37 cellular contexts compared by ENCODE assay signal in genomic region chr9:118283488-118283887, GRCh38.
"Had no signal": no experiment of that assay in that cellular context is flagged by ENCODE, and none has a peak within 500 bp of the region (broad histone marks: within the 10 kb centered on the region; RNA-seq: fewer than 3 reads in every experiment).

No MANE protein-coding gene starts in this region.

- FAIRE-seq: astrocyte, TTC549 had no signal

- H3K4me1 ChIP-seq: adrenal gland, body of pancreas, breast epithelium had no signal

- DNase-seq: activated CD4-positive, alpha-beta memory T cell treated with anti-CD3 and anti-CD28 coated beads, Interleukin-2, amount 10 ng/mL, durations not matched to agents 7 days and 5 days; activated CD4-positive, alpha-beta T cell treated with anti-CD3 and anti-CD28 coated beads for 1 hour; activated CD4-positive, alpha-beta T cell treated with anti-CD3 and anti-CD28 coated beads for 36 hours; activated CD4-positive, alpha-beta T cell treated with anti-CD3 and anti-CD28 coated beads for 48 hours; activated CD4-positive, alpha-beta T cell treated with anti-CD3 and anti-CD28 coated beads, Interleukin-2, amount 10 ng/mL, durations not matched to agents 7 days and 5 days; activated CD4-positive, alpha-beta T cell treated with anti-CD3 and anti-CD28 coated beads, Interleukin-2, amount 50 U/mL, for 48 hours; activated CD4-positive, CD25-positive, alpha-beta regulatory T cell; activated CD8-positive, alpha-beta memory T cell treated with anti-CD3 and anti-CD28 coated beads, Interleukin-2, amount 50 U/mL, for 4 hours; activated CD8-positive, alpha-beta T cell treated with anti-CD3 and anti-CD28 coated beads, Interleukin-2, amount 10 ng/mL, durations not matched to agents 7 days and 5 days; activated effector memory CD4-positive, alpha-beta T cell treated with anti-CD3 and anti-CD28 coated beads, Interleukin-2, amount 50 U/mL, for 16 hours; activated gamma-delta T cell treated with Interleukin-2 at 50 U/mL for 16 hours; activated naive CD4-positive, alpha-beta T cell; activated naive CD4-positive, alpha-beta T cell treated with anti-CD3 and anti-CD28 coated beads for 36 hours; activated naive CD4-positive, alpha-beta T cell treated with anti-CD3 and anti-CD28 coated beads, Interleukin-2, amount 50 U/mL, for 16 hours; activated naive CD8-positive, alpha-beta T cell treated with anti-CD3 and anti-CD28 coated beads for 36 hours; activated T-cell treated with anti-CD3 and anti-CD28 coated beads for 4 hours; activated T-cell treated with anti-CD3 and anti-CD28 coated beads, Interleukin-2, amount 50 U/mL, for 1 hour; activated T-cell treated with anti-CD3 and anti-CD28 coated beads, Interleukin-2, amount 50 U/mL, for 4 hours; activated T-cell treated with anti-CD3 and anti-CD28 coated beads, Interleukin-2, amount 50 U/mL, for 72 hours; adrenal gland; amniotic stem cell; aorta; body of pancreas; brain microvascular endothelial cell; central memory CD4-positive, alpha-beta T cell; cerebellar nuclear complex; T-helper 1 cell; T-helper 2 cell; T-helper 9 cell; WERI-Rb-1 had no signal

- H3K9me3 ChIP-seq: body of pancreas, breast epithelium had no signal

- H3K27me3 ChIP-seq: adrenal gland, body of pancreas, brain microvascular endothelial cell, breast epithelium had no signal

- H3K27ac ChIP-seq: adrenal gland, body of pancreas, brain microvascular endothelial cell, breast epithelium, WERI-Rb-1 had no signal

- H3K36me3 ChIP-seq: adrenal gland, brain microvascular endothelial cell, breast epithelium, WERI-Rb-1 had no signal

- ATAC-seq: activated CD4-positive, alpha-beta T cell treated with anti-CD3 and anti-CD28 coated beads for 36 hours; activated CD4-positive, CD25-positive, alpha-beta regulatory T cell treated with anti-CD3 and anti-CD28 coated beads, Interleukin-2, amount 50 U/mL, for 24 hours; activated CD8-positive, alpha-beta T cell treated with anti-CD3 and anti-CD28 coated beads, Interleukin-2, amount 10 ng/mL, durations not matched to agents 7 days and 5 days; activated naive CD4-positive, alpha-beta T cell treated with anti-CD3 and anti-CD28 coated beads, Interleukin-2, amount 50 U/mL, for 72 hours; activated T-cell treated with anti-CD3 and anti-CD28 coated beads, Interleukin-2, amount 50 U/mL, for 4 hours; activated T-cell treated with anti-CD3 and anti-CD28 coated beads, Interleukin-2, amount 50 U/mL, for 72 hours; activated T-helper 17 cell treated with anti-CD3 and anti-CD28 coated beads, Interleukin-2, amount 50 U/mL, for 72 hours; body of pancreas; WTC11 had no signal

- H3K4me3 ChIP-seq: adrenal gland, body of pancreas, breast epithelium had no signal
